In genomic region chr3:152309535-152310317, GRCh38 we compare ENCODE assay signal across 9 cellular contexts. TPM values are rescaled to one million over a fixed set of nuclear protein-coding genes. Genes with fewer than 3 reads are reported as not detected.
DNase-seq lines count a peak whose midpoint lies in the region; ATAC-seq, FAIRE-seq and TF ChIP-seq lines count a peak whose summit lies in the region.
"Had no signal": no experiment of that assay in that cellular context is flagged by ENCODE, and none has a peak within 500 bp of the region (broad histone marks: within the 10 kb centered on the region; RNA-seq: fewer than 3 reads in every experiment).

No MANE protein-coding gene starts in this region.

- peak overlapping the region; percentile 21 for H3K4me3 Mint-ChIP-seq in stimulated activated effector memory CD8-positive, alpha-beta T cell treated with anti-CD3 and anti-CD28 coated beads, Interleukin-12 subunit alpha, Interleukin-12 subunit beta, amount 100 ng/mL, for 72 hours

- H3K27ac Mint-ChIP-seq in stimulated activated effector memory CD8-positive, alpha-beta T cell treated with anti-CD3 and anti-CD28 coated beads, Interleukin-12 subunit alpha, Interleukin-12 subunit beta, amount 100 ng/mL, for 72 hours, result peak overlapping the region; percentile 55

- H3K36me3 ChIP-seq in esophagus squamous epithelium, result no peaks in the 10 kb centered on the region

- ATAC-seq in stimulated activated effector memory CD8-positive, alpha-beta T cell treated with anti-CD3 and anti-CD28 coated beads, Interleukin-12 subunit alpha, Interleukin-12 subunit beta, amount 100 ng/mL, for 72 hours, result peak; percentile 100

- peaks cover 51% of the 10 kb centered on the region for H3K4me1 Mint-ChIP-seq in stimulated activated effector memory CD8-positive, alpha-beta T cell treated with anti-CD3 and anti-CD28 coated beads, Interleukin-12 subunit alpha, Interleukin-12 subunit beta, amount 100 ng/mL, for 72 hours

- H3K9me3 Mint-ChIP-seq in stimulated activated effector memory CD8-positive, alpha-beta T cell treated with anti-CD3 and anti-CD28 coated beads, Interleukin-12 subunit alpha, Interleukin-12 subunit beta, amount 100 ng/mL, for 72 hours, result no peaks in the 10 kb centered on the region

- peak; percentile 81 for FAIRE-seq in H54 (lab: Jason Lieb, UNC)

- TF ChIP-seq POLR2A in H54 (IDR thresholded peaks at IDR 0.05; ENCODE audit: low read depth, low read length), result no peak
- no peak for TF ChIP-seq POLR2A in esophagus squamous epithelium (IDR thresholded peaks at IDR 0.05)

- H3K36me3 Mint-ChIP-seq in stimulated activated effector memory CD8-positive, alpha-beta T cell treated with anti-CD3 and anti-CD28 coated beads, Interleukin-12 subunit alpha, Interleukin-12 subunit beta, amount 100 ng/mL, for 72 hours, result peaks cover 86% of the 10 kb centered on the region

- H3K4me3 ChIP-seq in esophagus squamous epithelium, result no peak overlapping the region

- H3K9me3 ChIP-seq in esophagus squamous epithelium, result no peaks in the 10 kb centered on the region

- H3K27ac ChIP-seq in esophagus squamous epithelium, result peak overlapping the region; percentile 25 to 74 (median 71)

- no peak for TF ChIP-seq CTCF in esophagus squamous epithelium (IDR thresholded peaks at IDR 0.05)

- no peaks in the 10 kb centered on the region for H3K27me3 ChIP-seq in esophagus squamous epithelium

- 46 to 47% methylated on average over 6 of the region's 6 CpGs for WGBS in esophagus squamous epithelium, 2 donors

- intact Hi-C loops in esophagus squamous epithelium (cut with DNase I), result no loop called here

- DNase-seq in H54 (ENCODE audit: insufficient read length, low spot score) (no peak), SK-N-DZ (ENCODE audit: low spot score) (peak; percentile 60), esophagus squamous epithelium (lab: John Stamatoyannopoulos, UW) (no peak), NCI-H128 (lab: John Stamatoyannopoulos, UW; ENCODE audit: unreplicated experiment) (no peak), NCI-H2029 treated with DMSO at 0.1 percent for 48 hours (lab: John Stamatoyannopoulos, UW) (no peak)
- DNase-seq in stimulated activated effector memory CD8-positive, alpha-beta T cell treated with anti-CD3 and anti-CD28 coated beads, Interleukin-12 subunit alpha, Interleukin-12 subunit beta, amount 100 ng/mL, for 72 hours (ENCODE audit: low spot score in 2 of 2), result no peak
- no peak for DNase-seq in stimulated activated CD4-positive, alpha-beta T cell treated with anti-CD3 and anti-CD28 coated beads, Interleukin-2, amount 100 ng/mL, for 24 hours
- DNase-seq in activated CD4-positive, CD25-positive, alpha-beta regulatory T cell treated with anti-CD3 and anti-CD28 coated beads, Interleukin-2, amount 50 U/mL, for 72 hours, result no peak
- DNase-seq: NCI-H82 had no signal

- peaks cover 9 to 80% (median 55%) of the 10 kb centered on the region in 3 donors for H3K4me1 ChIP-seq in esophagus squamous epithelium

RNA-seq across cellular contexts. Expression of gene MBNL1, which starts 41.0 kb away (rescaled TPM):
- polyA plus RNA-seq in SK-N-DZ (2014; cell fraction: cytosol; rRNA removed), result 11.7 and 12.0 TPM in 2 replicates
- 20.1 TPM in 2 replicates for polyA plus RNA-seq in SK-N-DZ (2014; cell fraction: nucleus; rRNA removed)
- total RNA-seq in esophagus squamous epithelium, result 100 to 1,000 TPM in 3 of 4 donors, 10 to 100 TPM in 1; 94.0 to 318 (median 161) TPM
